Comparison of ENCODE assay signal across 8 cellular contexts in genomic region chr3:51983578-51984268, GRCh38. TPM values are rescaled to one million over a fixed set of nuclear protein-coding genes. Genes with fewer than 3 reads are reported as not detected.
DNase-seq lines count a peak whose midpoint lies in the region; ATAC-seq and TF ChIP-seq lines count a peak whose summit lies in the region.

No MANE protein-coding gene starts in this region.

- H3K36me3 ChIP-seq in iPS-15b (ENCODE audit: control insufficient read depth, insufficient read depth, low read length): no peaks in the 10 kb centered on the region
- peaks cover 0 to 6% (median 0%) of the 10 kb centered on the region in 6 donors for H3K36me3 ChIP-seq in spleen

- H3K36me3 Mint-ChIP-seq in activated naive CD4-positive, alpha-beta T cell treated with anti-CD3 and anti-CD28 coated beads, Interleukin-2, amount 50 U/mL, for 72 hours: no peaks in the 10 kb centered on the region

- CTCF ChIA-PET in GM10248 (lab: Yijun Ruan, JAX): interaction anchor here (0.8 to 4.6 kb wide), 15 partner anchors 9 to 482 kb away, joined by 3 to 64 read pairs (median 6); partner anchors contain the start of genes ABHD14A, ABHD14B, DUSP7 and PARP3

- TF ChIP-seq CTCF in HL-60 (IDR thresholded peaks at IDR 0.05; ENCODE audit: insufficient read depth, low read length) (no peak), spleen (IDR thresholded peaks at IDR 0.05 in 8 of 11, conservative IDR thresholded peaks at IDR 0.05 in 3 of 11) (no peak), GM10248 (IDR thresholded peaks at IDR 0.05; ENCODE audit: control extremely low read depth, extremely low read depth, low read depth, missing control alignments) (no peak)

- ATAC-seq in activated naive CD4-positive, alpha-beta T cell treated with anti-CD3 and anti-CD28 coated beads, Interleukin-2, amount 50 U/mL, for 72 hours: no peak

- H3K27me3 ChIP-seq in HL-60 (ENCODE audit: insufficient read depth, poor library complexity, severe bottlenecking) (no peaks in the 10 kb centered on the region), iPS-15b (ENCODE audit: control insufficient read depth, insufficient read depth, low read length) (no peaks in the 10 kb centered on the region), spleen (replicated peaks in 1 of 7) (no peaks in the 10 kb centered on the region)

- peak overlapping the region; percentile 78 for H3K27ac ChIP-seq in HL-60 (replicated peaks)
- peak overlapping the region; percentile 87 to 98 (median 96) for H3K27ac ChIP-seq in spleen

- no peak for TF ChIP-seq POLR2A in spleen (IDR thresholded peaks at IDR 0.05)

- POLR2A ChIA-PET in GM10248 (lab: Yijun Ruan, JAX): interaction anchor here (0.6 to 3.4 kb wide), 3 partner anchors 9 to 22 kb away, joined by 4 to 30 read pairs (median 16); partner anchors contain the start of gene RPL29

- DNase-seq in HL-60 (ENCODE audit: low read depth in 1 of 2, low spot score in 1 of 2): no peak
- no peak for DNase-seq in activated naive CD4-positive, alpha-beta T cell treated with anti-CD3 and anti-CD28 coated beads, Interleukin-2, amount 50 U/mL, for 72 hours (ENCODE audit: low spot score in 2 of 2)
- DNase-seq in spleen: no peak
- DNase-seq in effector CD4-positive, alpha-beta T cell: no peak
- no peak for DNase-seq in mucosa of gallbladder (ENCODE audit: low spot score)
- DNase-seq in GM10248 (ENCODE audit: extremely low spot score): no peak
- no peak for DNase-seq in GM19240 (ENCODE audit: insufficient read length, low spot score)

- H3K4me1 ChIP-seq in iPS-15b (ENCODE audit: control insufficient read depth, insufficient read depth, low read length) (peaks cover 9% of the 10 kb centered on the region), spleen (peaks cover 17 to 48% (median 33%) of the 10 kb centered on the region in 6 donors)

- H3K9me3 Mint-ChIP-seq in activated naive CD4-positive, alpha-beta T cell treated with anti-CD3 and anti-CD28 coated beads, Interleukin-2, amount 50 U/mL, for 72 hours: no peaks in the 10 kb centered on the region

- H3K4me3 ChIP-seq in HL-60 (replicated peaks; ENCODE audit: insufficient read depth, low read length): peak overlapping the region; percentile 66
- peak overlapping the region; percentile 84 for H3K4me3 ChIP-seq in iPS-15b (ENCODE audit: low read depth, low read length)
- peak overlapping the region; percentile 33 to 78 (median 64) for H3K4me3 ChIP-seq in spleen

- peak overlapping the region; percentile 39 for H3K9ac ChIP-seq in iPS-15b (ENCODE audit: low read depth, low read length)

- peak overlapping the region; percentile 90 to 92 for H3K27ac Mint-ChIP-seq in activated naive CD4-positive, alpha-beta T cell treated with anti-CD3 and anti-CD28 coated beads, Interleukin-2, amount 50 U/mL, for 72 hours

- 24 to 75% (median 71%) methylated on average over 7 to 22 of the region's 22 CpGs for WGBS in spleen, 5 donors

- H3K9me3 ChIP-seq in iPS-15b (ENCODE audit: control insufficient read depth, insufficient read depth, low read length) (no peaks in the 10 kb centered on the region), spleen (no peaks in the 10 kb centered on the region)

- intact Hi-C loops in spleen (cut with DNase I; ENCODE audit: low total_unique reads): no loop called here

RNA-seq across cellular contexts. Expression of gene ACY1, which starts 0.4 kb away (rescaled TPM):
- 10 to 100 TPM; 54.7 to 78.5 TPM for total RNA-seq in activated naive CD4-positive, alpha-beta T cell treated with anti-CD3 and anti-CD28 coated beads, Interleukin-2, amount 50 U/mL, for 72 hours
- total RNA-seq in spleen: 10 to 100 TPM; 16.7 to 31.1 (median 26.0) TPM
- polyA plus RNA-seq in spleen: 10 to 100 TPM; 28.1 to 29.8 (median 29.2) TPM
- 47.6 TPM for total RNA-seq in mucosa of gallbladder

RNA-seq across cellular contexts. Expression of gene ABHD14A, which starts 8.9 kb away (rescaled TPM):
- 1 to 10 TPM; 7.7 to 9.0 TPM for total RNA-seq in activated naive CD4-positive, alpha-beta T cell treated with anti-CD3 and anti-CD28 coated beads, Interleukin-2, amount 50 U/mL, for 72 hours
- 10 to 100 TPM in 4 of 7 donors, 1 to 10 TPM in 3; 8.7 to 23.9 (median 12.3) TPM for total RNA-seq in spleen
- polyA plus RNA-seq in spleen: 10 to 100 TPM; 18.7 to 26.7 (median 22.1) TPM
- total RNA-seq in mucosa of gallbladder: 20.8 TPM

RNA-seq across cellular contexts. Expression of gene ABHD14B, which starts 9.9 kb away (rescaled TPM):
- total RNA-seq in activated naive CD4-positive, alpha-beta T cell treated with anti-CD3 and anti-CD28 coated beads, Interleukin-2, amount 50 U/mL, for 72 hours: 10 to 100 TPM; 21.4 to 62.4 TPM
- total RNA-seq in spleen (10 to 100 TPM; 33.8 to 74.9 (median 56.3) TPM), mucosa of gallbladder (59.1 TPM)
- 10 to 100 TPM; 60.1 to 71.4 (median 66.8) TPM for polyA plus RNA-seq in spleen

RNA-seq across cellular contexts. Expression of gene RPL29, which starts 12.0 kb away (rescaled TPM):
- 1,000 to 10,000 TPM; 1,489 to 1,761 TPM for total RNA-seq in activated naive CD4-positive, alpha-beta T cell treated with anti-CD3 and anti-CD28 coated beads, Interleukin-2, amount 50 U/mL, for 72 hours
- total RNA-seq in spleen (1,000 to 10,000 TPM in 4 of 7 donors, 100 to 1,000 TPM in 3; 684 to 1,403 (median 1,036) TPM), mucosa of gallbladder (836 TPM)
- polyA plus RNA-seq in spleen: 1,000 to 10,000 TPM; 3,003 to 4,302 (median 4,113) TPM

RNA-seq across cellular contexts. Expression of gene PCBP4, which starts 16.5 kb away (rescaled TPM):
- total RNA-seq in activated naive CD4-positive, alpha-beta T cell treated with anti-CD3 and anti-CD28 coated beads, Interleukin-2, amount 50 U/mL, for 72 hours: 10 to 100 TPM; 11.3 to 14.3 TPM
- 10 to 100 TPM; 17.1 to 24.6 (median 20.7) TPM for total RNA-seq in spleen
- polyA plus RNA-seq in spleen: 10 to 100 TPM; 12.8 to 41.7 (median 23.2) TPM
- 45.1 TPM for total RNA-seq in mucosa of gallbladder
